In the genomic region with DNA sequence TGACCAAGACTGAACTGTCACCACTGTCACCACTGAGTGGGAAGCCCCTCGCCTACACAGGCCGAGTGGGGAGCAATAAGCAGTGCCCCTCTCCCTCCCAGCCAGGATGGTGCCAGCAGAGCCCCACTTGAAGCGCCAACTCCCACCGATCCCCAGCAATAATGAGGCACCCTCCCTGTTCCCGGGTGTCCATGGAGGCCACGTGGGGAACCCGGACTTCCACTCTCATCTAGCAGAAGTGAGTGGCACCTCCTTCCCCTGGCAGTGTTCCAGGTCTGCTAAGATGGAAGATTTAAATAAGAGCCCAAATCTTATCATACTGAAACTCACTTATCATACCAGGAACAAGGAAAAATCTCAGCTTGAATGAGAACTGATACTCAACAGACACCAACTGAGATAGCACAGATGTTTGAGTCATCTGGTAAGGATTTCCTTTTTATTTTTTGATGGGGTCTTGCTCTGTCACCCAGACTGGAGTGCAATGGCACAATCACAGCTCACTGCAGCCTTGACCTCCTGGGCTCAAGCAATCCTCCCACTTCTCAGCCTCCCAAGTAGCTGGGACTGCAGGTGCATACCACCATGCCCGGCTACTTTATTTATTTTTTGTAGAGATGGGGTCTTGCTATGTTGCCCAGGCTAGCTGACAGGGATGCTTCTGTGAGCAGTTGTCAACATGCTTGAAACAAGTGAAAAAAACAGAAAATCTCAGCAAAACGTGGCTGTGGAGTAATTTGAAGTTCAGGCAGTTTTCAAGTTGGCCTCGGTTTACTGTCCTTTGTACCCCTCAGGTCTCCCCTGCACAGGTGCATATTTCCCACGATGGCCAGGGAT, we compare ENCODE assay signal across 17 cellular contexts. TPM values are rescaled to one million over a fixed set of nuclear protein-coding genes. Genes with fewer than 3 reads are reported as not detected.
DNase-seq lines count a peak whose midpoint lies in the region; ATAC-seq, FAIRE-seq and TF ChIP-seq lines count a peak whose summit lies in the region.
"Had no signal": no experiment of that assay in that cellular context is flagged by ENCODE, and none has a peak within 500 bp of the region (broad histone marks: within the 10 kb centered on the region; RNA-seq: fewer than 3 reads in every experiment).

No MANE protein-coding gene starts in this region.

- intact Hi-C loops in K562 (cut with micrococcal nuclease) = no loop called here

- no TSS peak for BruUV-seq in K562 (replicated peaks; lab: Mats Ljungman, UMichigan)

- ATAC-seq in K562 = no peak
- no peak for ATAC-seq in T-cell (replicated peaks in 1 of 4)

- H3K9me3 Mint-ChIP-seq in T-cell = no peaks in the 10 kb centered on the region
- H3K9me3 Mint-ChIP-seq: CD8-positive, alpha-beta memory T cell had no signal

- no peaks in the 10 kb centered on the region for H3K79me2 ChIP-seq in OCI-LY3 (ENCODE audit: low read length)
- H3K79me2 ChIP-seq in K562 (ENCODE audit: control insufficient read depth, insufficient read depth, low read length) = no peaks in the 10 kb centered on the region

- WGBS in K562 (ENCODE audit: insufficient coverage, low coverage, missing lambda C conversion rate) = 4% methylated on average over 11 of the region's 11 CpGs
- WGBS in neuronal stem cell (ENCODE audit: extremely low coverage in 2 of 2, insufficient read length in 2 of 2, insufficient replicate concordance in 1 of 2), 2 donors = no CpG with 5 or more reads among the region's 11 CpGs

- no peaks in the 10 kb centered on the region for H4K20me1 ChIP-seq in OCI-LY3 (ENCODE audit: insufficient read depth, low read length)
- H4K20me1 ChIP-seq in K562 (replicated peaks; ENCODE audit: control insufficient read depth, insufficient read depth, low read length) = no peaks in the 10 kb centered on the region; the same call in 1 of the 2 replicates

- H2BK15ac ChIP-seq in neuronal stem cell (ENCODE audit: low read length) = no peak overlapping the region

- no peak overlapping the region for H2BK12ac ChIP-seq in neuronal stem cell (ENCODE audit: low read length)

- no peak for TF ChIP-seq POLR2A in K562 (conservative IDR thresholded peaks at IDR 0.05)

- H2BK120ac ChIP-seq in neuronal stem cell (ENCODE audit: low read depth, low read length) = no peak overlapping the region

- no peak overlapping the region for H2AFZ ChIP-seq in OCI-LY3 (ENCODE audit: low read depth, low read length)
- H2AFZ ChIP-seq in K562 (ENCODE audit: low read depth, low read length) = no peak overlapping the region
- no peak overlapping the region for H2AFZ ChIP-seq in neuronal stem cell (ENCODE audit: low read length)

- H3K36me3 Mint-ChIP-seq in T-cell = no peaks in the 10 kb centered on the region
- H3K36me3 Mint-ChIP-seq: CD8-positive, alpha-beta memory T cell had no signal

- H3K4me2 ChIP-seq in OCI-LY3 (ENCODE audit: low read length) (peak overlapping the region; percentile 16; the same call in 1 of the 2 replicates), K562 (ENCODE audit: insufficient read depth, low read length) (no peak overlapping the region), neuronal stem cell (ENCODE audit: insufficient read depth, low read length, poor library complexity, severe bottlenecking) (no peak overlapping the region)

- CTCF ChIA-PET in HEK293 (lab: Yijun Ruan, JAX) (interaction anchor here (1.2 kb wide), 1 partner anchor 48 kb away, joined by 3 read pairs; no protein-coding TSS in a partner anchor), K562 (lab: Yijun Ruan, JAX; ENCODE audit: low intra/inter-chr PET ratio) (interaction anchor here (0.6 kb wide), 1 partner anchor 74 kb away, joined by 6 read pairs; no protein-coding TSS in a partner anchor), T-cell (lab: Charles Lee) (no interaction called here)

- TF ChIP-seq CTCF in HEK293 (tag by site-specific recombination; IDR thresholded peaks at IDR 0.05) (no peak), OCI-LY3 (IDR thresholded peaks at IDR 0.05; ENCODE audit: low read depth, low read length) (no peak), K562 (IDR thresholded peaks at IDR 0.05 in 2 of 3, conservative IDR thresholded peaks at IDR 0.05 in 1 of 3; ENCODE audit: insufficient read depth in 2 of 3, low read depth in 1 of 3, low read length in 3 of 3) (no peak)

- peaks cover 0 to 19% of the 10 kb centered on the region in 2 donors for H3K27me3 Mint-ChIP-seq in T-cell

- H3K27ac ChIP-seq in HEK293 (ENCODE audit: extremely low read depth, low read depth, low read length) (no peak overlapping the region), OCI-LY3 (ENCODE audit: low read length) (no peak overlapping the region), K562 (ENCODE audit: extremely low read depth, low read depth, low read length) (no peak overlapping the region), neuronal stem cell (replicated peaks; ENCODE audit: low read length) (no peak overlapping the region)

- no peak overlapping the region for H3K27ac Mint-ChIP-seq in T-cell
- H3K27ac Mint-ChIP-seq: B cell had no signal

- no peaks in the 10 kb centered on the region for H3K79me1 ChIP-seq in neuronal stem cell (ENCODE audit: low read depth, low read length)

- no peaks in the 10 kb centered on the region for H3K4me1 Mint-ChIP-seq in T-cell
- H3K4me1 Mint-ChIP-seq: B cell; CD8-positive, alpha-beta memory T cell had no signal

- peak overlapping the region; percentile 80 for H3K18ac ChIP-seq in neuronal stem cell (ENCODE audit: low read length)

- H3K36me3 ChIP-seq in HEK293 (ENCODE audit: control insufficient read depth in 2 of 2, insufficient read depth in 1 of 2, low read length in 2 of 2) (no peaks in the 10 kb centered on the region), OCI-LY3 (replicated peaks; ENCODE audit: low read depth, low read length) (no peaks in the 10 kb centered on the region), K562 (ENCODE audit: control insufficient read depth, insufficient read depth, low read length) (no peaks in the 10 kb centered on the region), neuronal stem cell (replicated peaks in 1 of 2; ENCODE audit: control insufficient read depth in 2 of 2, insufficient read depth in 2 of 2, low read length in 2 of 2) (no peaks in the 10 kb centered on the region)

- no peaks in the 10 kb centered on the region for H3K27me3 ChIP-seq in OCI-LY3 (ENCODE audit: low read depth, low read length)
- peaks cover 17 to 60% of the 10 kb centered on the region in 2 experiments for H3K27me3 ChIP-seq in K562 (ENCODE audit: control insufficient read depth in 2 of 2, insufficient read depth in 2 of 2, low read length in 2 of 2)
- H3K27me3 ChIP-seq in neuronal stem cell (ENCODE audit: control insufficient read depth in 3 of 3, insufficient read depth in 3 of 3, low read depth in 1 of 3, low read length in 3 of 3) = peaks cover 0 to 5% (median 0%) of the 10 kb centered on the region in 3 experiments

- H4K8ac ChIP-seq in neuronal stem cell (ENCODE audit: low read depth, low read length) = no peak overlapping the region

- no peak for FAIRE-seq in K562 (lab: Jason Lieb, UNC)
- FAIRE-seq: H54, RCC 7860 had no signal

- no peak overlapping the region for H3K23ac ChIP-seq in neuronal stem cell (ENCODE audit: low read depth, low read length, poor library complexity)

- DNase-seq in K562 (ENCODE audit: extremely low read depth in 1 of 4, low spot score in 3 of 4) (no peak), neuronal stem cell (ENCODE audit: low spot score) (no peak), T-cell (no peak), superior temporal gyrus (ENCODE audit: extremely low spot score) (no peak)
- no peak for DNase-seq in activated naive CD4-positive, alpha-beta T cell treated with Interleukin-2 at 50 U/mL for 16 hours
- DNase-seq: CD8-positive, alpha-beta memory T cell; DMS153; EL; NCI-H146; NCI-H2081 treated with DMSO at 0.1 percent for 48 hours; NCI-H82; SHP77 treated with DMSO at 0.1 percent for 48 hours had no signal

- no peaks in the 10 kb centered on the region for H3K9me1 ChIP-seq in K562 (ENCODE audit: control insufficient read depth, insufficient read depth, low read length)

- no peak for TF ChIP-seq EP300 in K562 (IDR thresholded peaks at IDR 0.05; ENCODE audit: low read length)

- in situ Hi-C loops in K562 (cut with MboI) = no loop called here

- H3K9ac ChIP-seq in OCI-LY3 (ENCODE audit: low read length) (no peak overlapping the region), K562 (ENCODE audit: insufficient read depth in 1 of 2, low read depth in 2 of 2, low read length in 2 of 2) (no peak overlapping the region), neuronal stem cell (ENCODE audit: low read depth, low read length, poor library complexity) (no peak overlapping the region)

- H3K14ac ChIP-seq in neuronal stem cell (ENCODE audit: low read length) = peak overlapping the region; percentile 17

- H3K4ac ChIP-seq in neuronal stem cell (ENCODE audit: low read length) = no peak overlapping the region

- H3K4me1 ChIP-seq in HEK293 (ENCODE audit: control insufficient read depth, insufficient read depth, low read length) (no peaks in the 10 kb centered on the region), OCI-LY3 (ENCODE audit: low read length) (peaks cover 22% of the 10 kb centered on the region), K562 (replicated peaks in 1 of 2; ENCODE audit: control insufficient read depth in 2 of 2, insufficient read depth in 2 of 2, low read length in 2 of 2) (no peaks in the 10 kb centered on the region), neuronal stem cell (ENCODE audit: control insufficient read depth in 2 of 2, insufficient read depth in 1 of 2, low read depth in 1 of 2, low read length in 2 of 2) (no peaks in the 10 kb centered on the region)

- H3K4me3 Mint-ChIP-seq in T-cell = no peak overlapping the region
- H3K4me3 Mint-ChIP-seq: B cell; CD8-positive, alpha-beta memory T cell had no signal

- no peak overlapping the region for H2AK5ac ChIP-seq in neuronal stem cell (ENCODE audit: low read depth, low read length)

- no peak overlapping the region for H4K91ac ChIP-seq in neuronal stem cell (ENCODE audit: low read depth, low read length, poor library complexity)

- POLR2A ChIA-PET in HEK293 (lab: Yijun Ruan, JAX) (no interaction called here), K562 (lab: Yijun Ruan, JAX) (no interaction called here), T-cell (lab: Charles Lee) (no interaction called here)

- H2BK5ac ChIP-seq in neuronal stem cell (ENCODE audit: low read length) = no peak overlapping the region

- H3K9me3 ChIP-seq in HEK293 (ENCODE audit: control insufficient read depth, insufficient read depth, low read depth, low read length) (no peaks in the 10 kb centered on the region), OCI-LY3 (ENCODE audit: insufficient read depth, low read length) (no peaks in the 10 kb centered on the region), K562 (replicated peaks; ENCODE audit: control insufficient read depth, insufficient read depth, low read depth, low read length) (no peaks in the 10 kb centered on the region; the same call in 1 of the 2 replicates), neuronal stem cell (replicated peaks in 1 of 2; ENCODE audit: control insufficient read depth in 2 of 2, insufficient read depth in 1 of 2, low read depth in 1 of 2, low read length in 2 of 2) (peaks cover 0 to 6% of the 10 kb centered on the region in 2 donors)

- no peak for TF ChIP-seq RAD21 in K562 (CRISPR knock-in tag; conservative IDR thresholded peaks at IDR 0.05 in 1 of 2, IDR thresholded peaks at IDR 0.05 in 1 of 2)

- H3K4me3 ChIP-seq in HEK293 (ENCODE audit: low read depth, low read length) (no peak overlapping the region), OCI-LY3 (ENCODE audit: low read length) (no peak overlapping the region), K562 (no peak overlapping the region), neuronal stem cell (ENCODE audit: low read length in 2 of 2) (peak overlapping the region in 1 of 2 donors; percentile 45)

RNA-seq across cellular contexts. Expression of a gene that starts 29.6 kb away (rescaled TPM):
- total RNA-seq in K562 (2011; cell fraction: chromatin; rRNA removed; ENCODE audit: low replicate concordance) = 1.7 and 3.4 TPM in 2 replicates
- total RNA-seq in K562 (2011; cell fraction: nucleolus; rRNA removed) = 2.6 and 4.0 TPM in 2 replicates
- total RNA-seq in K562 (2011; cell fraction: nucleoplasm; rRNA removed) = 1.6 and 2.4 TPM in 2 replicates
- total RNA-seq in K562 (2014; rRNA removed) = 4.6 and 4.8 TPM in 2 replicates
- 2.2 and 4.2 TPM in 2 replicates for total RNA-seq in K562 (2014; rRNA removed; fragmentation: Illumina TruSeq; extraction: Trizol)
- total RNA-seq in K562 (2015; rRNA removed; fragmentation: Illumina TruSeq; extraction: Trizol) = 1.5 and 1.7 TPM in 2 replicates
- total RNA-seq in K562 (2021) = 3.7 TPM in 2 replicates
- 2.9 and 4.7 TPM in 2 replicates for polyA plus RNA-seq in K562 (2011; rRNA removed)
- 3.0 and 5.3 TPM in 2 replicates for polyA plus RNA-seq in K562 (2011; cell fraction: cytosol; rRNA removed)
- polyA plus RNA-seq in K562 (2011; cell fraction: nucleus; rRNA removed) = 1.8 and 3.1 TPM in 2 replicates
- polyA plus RNA-seq in K562 (2012) = 2.6 and 82.8 TPM in 2 replicates
- 5.7 and 5.9 TPM in 2 replicates for polyA plus RNA-seq in K562 (2014; fragmentation: Illumina TruSeq; extraction: Trizol)
- 1 to 10 TPM; 1.7 to 3.6 TPM for polyA plus RNA-seq in K562 (2014; fragmentation: Nextera tagmentation; extraction: Ambion mirVana)
- polyA plus RNA-seq in K562 (2014; rRNA removed) = 3.8 and 6.5 TPM in 2 replicates
- 1.8 and 4.5 TPM in 2 replicates for polyA minus RNA-seq in K562 (2011; rRNA and poly(A)+ RNA removed)
- polyA minus RNA-seq in K562 (2011; cell fraction: cytosol; rRNA and poly(A)+ RNA removed) = 13.4 and 14.5 TPM in 2 replicates
- polyA minus RNA-seq in K562 (2011; cell fraction: nucleus; rRNA and poly(A)+ RNA removed) = 2.6 and 3.0 TPM in 2 replicates
- polyA plus RNA-seq in neuronal stem cell (2013, experiment 1 of 2) = 19.7 TPM
- polyA plus RNA-seq in neuronal stem cell (2013, experiment 2 of 2) = 19.8 TPM
- total RNA-seq in T-cell = 1 to 10 TPM in 2 of 5 donors, under 1 TPM in 1, not detected in 2; 0.92 to 2.1 (median 1.2) TPM
- polyA plus RNA-seq: CD8-positive, alpha-beta memory T cell had no signal

Comparison
In these comparisons a context has a peak if more than half of its experiments do, and no peak if none do; other contexts are left out.
1. CTCF ChIA-PET loops: an anchor here in HEK293 (1.2 kb wide) and K562 (0.6 kb wide); none called in T-cell.